ENCODE assay signal across 1 cellular context in the genomic region with DNA sequence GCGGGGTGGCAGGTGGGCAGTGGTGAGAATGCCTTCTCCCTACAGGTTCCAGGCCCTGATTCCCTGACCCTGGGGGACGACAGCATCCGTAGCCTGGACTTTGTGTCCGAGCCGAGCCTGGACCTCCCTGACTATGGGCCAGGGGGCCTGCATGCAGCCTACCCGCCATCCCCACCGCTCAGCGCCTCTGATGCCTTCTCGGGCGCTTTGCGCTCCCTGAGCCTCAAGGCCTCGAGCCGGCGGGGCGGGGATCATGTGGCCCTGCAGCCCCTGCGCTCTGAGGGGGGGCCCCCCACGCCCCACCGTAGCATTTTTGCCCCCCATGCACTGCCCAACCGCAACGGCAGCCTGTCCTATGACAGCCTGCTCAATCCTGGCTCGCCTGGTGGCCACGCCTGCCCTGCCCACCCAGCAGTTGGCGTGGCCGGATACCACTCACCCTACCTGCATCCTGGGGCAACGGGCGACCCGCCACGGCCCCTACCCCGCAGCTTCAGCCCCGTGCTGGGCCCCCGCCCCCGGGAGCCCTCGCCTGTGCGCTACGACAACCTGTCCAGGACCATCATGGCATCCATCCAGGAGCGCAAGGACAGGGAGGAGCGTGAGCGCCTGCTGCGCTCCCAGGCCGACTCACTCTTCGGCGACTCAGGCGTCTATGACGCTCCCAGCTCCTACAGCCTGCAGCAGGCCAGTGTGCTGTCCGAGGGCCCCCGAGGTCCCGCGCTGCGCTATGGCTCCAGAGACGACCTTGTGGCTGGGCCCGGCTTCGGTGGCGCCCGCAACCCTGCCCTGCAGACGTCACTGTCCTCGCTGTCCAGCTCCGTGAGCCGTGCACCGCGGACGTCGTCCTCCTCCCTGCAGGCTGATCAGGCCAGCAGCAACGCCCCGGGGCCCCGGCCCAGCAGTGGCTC.
TF ChIP-seq lines count a peak whose summit lies in the region.

No MANE protein-coding gene starts in this region.

TF ChIP-seq in IMR-90, 13 proteins besides CTCF, POLR2A, EP300 and RAD21:
- TF ChIP-seq FOS (IDR thresholded peaks at IDR 0.05; ENCODE audit: low read depth, low read length), result no peak
- TF ChIP-seq SMC3 (IDR thresholded peaks at IDR 0.05; ENCODE audit: low read depth, low read length), result no peak
- TF ChIP-seq MXI1 (IDR thresholded peaks at IDR 0.05; ENCODE audit: borderline replicate concordance, low read depth, low read length), result no peak
- no peak for TF ChIP-seq ELK1 (IDR thresholded peaks at IDR 0.05; ENCODE audit: borderline replicate concordance, low read depth, low read length)
- no peak for TF ChIP-seq NFE2L2 (IDR thresholded peaks at IDR 0.05; ENCODE audit: low read depth, low read length)
- TF ChIP-seq BHLHE40 (IDR thresholded peaks at IDR 0.05; ENCODE audit: low read depth, low read length), result no peak
- no peak for TF ChIP-seq CEBPB (IDR thresholded peaks at IDR 0.05; ENCODE audit: low read depth, low read length)
- TF ChIP-seq, protein P1, sequence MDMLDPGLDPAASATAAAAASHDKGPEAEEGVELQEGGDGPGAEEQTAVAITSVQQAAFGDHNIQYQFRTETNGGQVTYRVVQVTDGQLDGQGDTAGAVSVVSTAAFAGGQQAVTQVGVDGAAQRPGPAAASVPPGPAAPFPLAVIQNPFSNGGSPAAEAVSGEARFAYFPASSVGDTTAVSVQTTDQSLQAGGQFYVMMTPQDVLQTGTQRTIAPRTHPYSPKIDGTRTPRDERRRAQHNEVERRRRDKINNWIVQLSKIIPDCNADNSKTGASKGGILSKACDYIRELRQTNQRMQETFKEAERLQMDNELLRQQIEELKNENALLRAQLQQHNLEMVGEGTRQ (IDR thresholded peaks at IDR 0.05; ENCODE audit: low read depth, low read length), result no peak
- TF ChIP-seq CHD1 (IDR thresholded peaks at IDR 0.05; ENCODE audit: low read depth, low read length), result no peak
- no peak for TF ChIP-seq RFX5 (IDR thresholded peaks at IDR 0.05; ENCODE audit: low read depth, low read length)
- TF ChIP-seq RCOR1 (IDR thresholded peaks at IDR 0.05; ENCODE audit: insufficient replicate concordance, low read length), result no peak
- TF ChIP-seq MAZ (IDR thresholded peaks at IDR 0.05; ENCODE audit: borderline replicate concordance, low read depth, low read length), result no peak
- no peak for TF ChIP-seq MAFK (IDR thresholded peaks at IDR 0.05; ENCODE audit: low read depth, low read length)
